In the genomic region with DNA sequence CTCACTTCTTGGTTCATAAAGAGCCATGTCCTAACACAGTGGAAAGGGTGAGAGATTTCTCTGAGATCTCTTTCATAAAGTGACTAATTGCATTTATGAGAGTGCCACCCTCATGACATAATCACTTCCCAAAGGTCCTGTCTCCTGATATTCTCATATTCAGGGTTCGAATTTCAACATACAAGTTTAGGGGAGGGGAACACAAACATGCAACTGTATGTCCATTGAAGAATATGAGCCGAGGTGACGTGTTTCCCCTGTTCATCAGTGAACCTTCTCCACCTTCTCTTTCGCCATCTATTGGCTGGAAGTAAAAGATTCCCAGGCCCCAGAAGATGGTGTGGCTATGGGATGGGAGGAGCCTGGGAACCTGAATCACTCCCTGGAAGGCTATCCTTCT, we compare ENCODE assay signal across 19 cellular contexts.
DNase-seq lines count a peak whose midpoint lies in the region; ATAC-seq lines count a peak whose summit lies in the region.
"Had no signal": no experiment of that assay in that cellular context is flagged by ENCODE, and none has a peak within 500 bp of the region (broad histone marks: within the 10 kb centered on the region; RNA-seq: fewer than 3 reads in every experiment).

No MANE protein-coding gene starts in this region.

- ATAC-seq in left colon (peak; percentile 61), GM19397 (IDR thresholded peaks at IDR 0.05; ENCODE audit: unreplicated experiment) (no peak), GM18502 (IDR thresholded peaks at IDR 0.05; ENCODE audit: poor library complexity, unreplicated experiment) (no peak)
- ATAC-seq: natural killer cell had no signal

- DNase-seq in DMS53 treated with DMSO at 0.1 percent for 48 hours (lab: John Stamatoyannopoulos, UW; ENCODE audit: unreplicated experiment) (peak; percentile 10), HPDE6-E6E7 (ENCODE audit: extremely low spot score) (peak; percentile 16), SK-MEL-5 (ENCODE audit: low read depth, low spot score) (peak; percentile 52), left colon (no peak), cerebellar nuclear complex (lab: John Stamatoyannopoulos, UW) (no peak)
- DNase-seq: activated CD4-positive, alpha-beta memory T cell treated with anti-CD3 and anti-CD28 coated beads for 36 hours; activated naive CD4-positive, alpha-beta T cell treated with Interleukin-2 at 50 U/mL for 16 hours; Calu3; effector memory CD4-positive, alpha-beta T cell; IMR-90; islet precursor cell; MV-4-11; natural killer cell; NCI-H2081 treated with DMSO at 0.1 percent for 48 hours; NCI-H748 treated with DMSO at 0.1 percent for 48 hours; stimulated activated CD4-positive, alpha-beta T cell treated with anti-CD3 and anti-CD28 coated beads, Interleukin-2, amount 100 ng/mL, for 48 hours; T-helper 1 cell had no signal

- in situ Hi-C loops in SK-MEL-5 (cut with HindIII; ENCODE audit: low pct_unique_long_range_greater_than_20kb, low sequenced_read_pairs): no loop called here

- intact Hi-C loops in left colon (cut with DNase I, micrococcal nuclease): no loop called here

Comparison
In these comparisons a context has a peak if more than half of its experiments do, and no peak if none do; other contexts are left out.
1. DNase-seq: peak in DMS53 treated with DMSO at 0.1 percent for 48 hours (single experiment), HPDE6-E6E7 (single experiment) and SK-MEL-5 (single experiment); none in left colon (0 of 2) and cerebellar nuclear complex (0 of 2).